ENCODE assay signal across 1 cellular context in genomic region chr14:94021416-94022157, GRCh38.
TF ChIP-seq lines count a peak whose summit lies in the region.

No MANE protein-coding gene starts in this region.

TF ChIP-seq in HCT116, 20 proteins besides CTCF, POLR2A, EP300 and RAD21 (continued from another document):
- no peak for TF ChIP-seq MAX (IDR thresholded peaks at IDR 0.05)
- no peak for TF ChIP-seq YY1 (IDR thresholded peaks at IDR 0.05; ENCODE audit: extremely low read depth, insufficient replicate concordance, low read depth, low read length)
- no peak for TF ChIP-seq SIN3A (IDR thresholded peaks at IDR 0.05; ENCODE audit: low read depth)
- TF ChIP-seq REST (IDR thresholded peaks at IDR 0.05; ENCODE audit: low read depth): no peak
- TF ChIP-seq TCF7L2 (IDR thresholded peaks at IDR 0.05; ENCODE audit: borderline replicate concordance, extremely low read depth, insufficient read depth, insufficient read length): no peak
- TF ChIP-seq JUND (IDR thresholded peaks at IDR 0.05): no peak
- no peak for TF ChIP-seq EZH2phosphoT487 (IDR thresholded peaks at IDR 0.05; ENCODE audit: borderline replicate concordance)
- no peak for TF ChIP-seq FOSL1 (IDR thresholded peaks at IDR 0.05; ENCODE audit: low read depth)
- no peak for TF ChIP-seq ATF3 (IDR thresholded peaks at IDR 0.05)
- no peak for TF ChIP-seq ZFX (IDR thresholded peaks at IDR 0.05)
- TF ChIP-seq POLR2AphosphoS5 (IDR thresholded peaks at IDR 0.05; ENCODE audit: low read depth, low read length): no peak
